17 cellular contexts compared by ENCODE assay signal in the genomic region with DNA sequence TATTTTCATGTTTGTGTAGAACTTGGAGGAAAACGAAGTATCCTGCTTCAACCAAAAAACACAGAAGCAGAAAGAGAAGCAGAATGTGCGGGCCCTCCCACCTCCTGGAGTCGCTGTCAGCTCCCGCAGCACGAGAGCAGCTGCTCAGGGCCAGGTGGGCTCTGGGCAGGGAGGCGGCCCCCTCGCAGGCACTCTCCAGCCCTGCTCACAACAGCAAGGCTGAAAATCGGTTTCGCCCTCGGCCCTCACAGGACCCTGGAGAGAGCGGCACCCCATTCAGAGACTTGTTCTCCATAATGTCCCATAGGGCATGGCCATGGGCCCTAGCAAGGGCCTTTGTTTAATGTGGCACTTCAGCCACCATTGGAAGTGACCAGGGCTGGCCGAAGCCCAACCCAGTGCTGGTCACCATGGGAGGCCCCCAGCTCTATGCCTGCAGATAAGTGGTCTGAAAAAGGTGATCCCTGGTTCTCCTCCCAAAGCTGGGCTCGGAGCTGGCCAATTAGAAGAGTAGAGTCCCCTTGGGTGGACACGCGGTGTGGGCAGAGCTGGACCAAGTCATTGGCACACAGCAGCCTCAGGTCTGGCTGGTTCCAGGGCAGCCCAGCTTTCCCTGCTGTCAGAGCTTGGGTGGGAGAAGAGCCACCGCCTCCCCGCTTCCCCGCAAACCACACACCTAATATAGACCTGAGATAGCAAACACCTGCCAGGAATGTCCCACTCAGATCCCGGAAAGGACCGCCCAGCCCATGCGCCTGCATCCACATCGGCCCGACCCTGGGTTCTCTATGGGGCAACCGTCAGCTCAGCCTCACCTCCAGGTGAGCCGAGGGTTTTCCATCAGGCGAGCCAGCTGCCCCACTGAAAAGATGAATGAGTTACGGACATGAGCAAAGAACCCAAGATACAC.
"Had no signal": no experiment of that assay in that cellular context is flagged by ENCODE, and none has a peak within 500 bp of the region (broad histone marks: within the 10 kb centered on the region; RNA-seq: fewer than 3 reads in every experiment).

No MANE protein-coding gene starts in this region.

- H3K4me3 ChIP-seq: coronary artery, mucosa of descending colon, ovary, suprapubic skin, thyroid gland had no signal

- H3K4me1 ChIP-seq: foreskin keratinocyte, suprapubic skin, thyroid gland had no signal

- ATAC-seq: foreskin keratinocyte; left colon; left ventricle myocardium superior; mucosa of descending colon; natural killer cell; right cardiac atrium; stimulated activated naive CD8-positive, alpha-beta T cell treated with anti-CD3 and anti-CD28 coated beads, Interleukin-15, Interleukin-2, amounts not matched to agents 100 U/mL and 50 U/mL, for 24 hours had no signal

- H3K27ac ChIP-seq: coronary artery, foreskin keratinocyte, ovary, suprapubic skin, thyroid gland had no signal

- H3K27me3 ChIP-seq: foreskin keratinocyte, ovary, thyroid gland had no signal

- H3K9me3 ChIP-seq: ovary, suprapubic skin, thyroid gland had no signal

- DNase-seq: effector CD4-positive, alpha-beta T cell; endodermal cell; erythroblast; foreskin keratinocyte; immature natural killer cell; left colon; left ventricle myocardium superior; mucosa of descending colon; natural killer cell; small intestine; stimulated activated CD4-positive, alpha-beta T cell treated with anti-CD3 and anti-CD28 coated beads, Interleukin-2, amount 100 ng/mL, for 48 hours; stimulated activated naive CD8-positive, alpha-beta T cell treated with anti-CD3 and anti-CD28 coated beads, Interleukin-15, Interleukin-2, amounts not matched to agents 100 U/mL and 50 U/mL, for 24 hours; thyroid gland had no signal

- H3K36me3 ChIP-seq: ovary, suprapubic skin, thyroid gland had no signal
